In genomic region chr2:47004905-47005495, GRCh38 we compare ENCODE assay signal across 17 cellular contexts.
DNase-seq lines count a peak whose midpoint lies in the region; ATAC-seq and TF ChIP-seq lines count a peak whose summit lies in the region.
"Had no signal": no experiment of that assay in that cellular context is flagged by ENCODE, and none has a peak within 500 bp of the region (broad histone marks: within the 10 kb centered on the region; RNA-seq: fewer than 3 reads in every experiment).

No MANE protein-coding gene starts in this region.

- no CpG with 5 or more reads among the region's 10 CpGs for WGBS in IMR-90 (ENCODE audit: extremely low coverage in 2 of 2, insufficient read length in 1 of 2), 2 experiments

- TF ChIP-seq RAD21 in IMR-90 (IDR thresholded peaks at IDR 0.05; ENCODE audit: low read length): no peak

- no TSS peak for BruUV-seq in IMR-90 (replicated peaks; lab: Mats Ljungman, UMichigan)

- H3K18ac ChIP-seq in IMR-90 (ENCODE audit: low read depth, low read length): no peak overlapping the region

- peak overlapping the region; percentile 44 for H2AK9ac ChIP-seq in IMR-90 (replicated peaks; ENCODE audit: low read depth, low read length, poor library complexity)

- no peak overlapping the region for H4K91ac ChIP-seq in IMR-90 (ENCODE audit: insufficient read depth, low read depth, low read length)

- H3K36me3 ChIP-seq in IMR-90 (ENCODE audit: control insufficient read depth, insufficient read depth, low read length): peaks cover 23% of the 10 kb centered on the region

- dilution Hi-C loops in IMR-90 (cut with HindIII; ENCODE audit: low sequenced_read_pairs, unreplicated experiment): no loop called here

- H2BK5ac ChIP-seq in IMR-90 (ENCODE audit: low read depth, low read length, poor library complexity, severe bottlenecking): no peak overlapping the region

- no peak for ATAC-seq in IMR-90 (ENCODE audit: low read depth)
- ATAC-seq in GM21528 (IDR thresholded peaks at IDR 0.05; ENCODE audit: low FRiP score, unreplicated experiment): no peak
- ATAC-seq in GM19463 (IDR thresholded peaks at IDR 0.05; ENCODE audit: unreplicated experiment): no peak
- ATAC-seq: Right ventricle myocardium inferior had no signal

- peak overlapping the region; percentile 98; the same call in 1 of the 2 replicates for H2AK5ac ChIP-seq in IMR-90 (ENCODE audit: low read depth, low read length)

- no peak for TF ChIP-seq POLR2A in IMR-90 (IDR thresholded peaks at IDR 0.05; ENCODE audit: low read depth, low read length)

- H2AFZ ChIP-seq in IMR-90 (replicated peaks; ENCODE audit: low read length, poor library complexity): no peak overlapping the region

- H4K8ac ChIP-seq in IMR-90 (ENCODE audit: low read depth in 2 of 2, low read length in 2 of 2): no peak overlapping the region

- peaks cover 32% of the 10 kb centered on the region for H3K4me1 ChIP-seq in IMR-90 (ENCODE audit: control insufficient read depth, insufficient read depth, low read length)

- no peak overlapping the region for H4K5ac ChIP-seq in IMR-90 (ENCODE audit: low read depth, low read length)

- no peak overlapping the region for H3K27ac ChIP-seq in IMR-90 (ENCODE audit: insufficient read depth, low read length)
- peak overlapping the region; percentile 92 for H3K27ac ChIP-seq in angular gyrus (ENCODE audit: low read depth, low read length)
- H3K27ac ChIP-seq in layer of hippocampus (ENCODE audit: low read depth, low read length): peak overlapping the region; percentile 96
- H3K27ac ChIP-seq in substantia nigra (ENCODE audit: low read depth, low read length, poor library complexity, severe bottlenecking): peak overlapping the region; percentile 92
- H3K27ac ChIP-seq: upper lobe of left lung had no signal

- in situ Hi-C loops in IMR-90 (cut with MboI; ENCODE audit: low sequenced_read_pairs): no loop called here

- H2BK120ac ChIP-seq in IMR-90 (ENCODE audit: low read depth, low read length): peak overlapping the region; percentile 71; the same call in 1 of the 2 replicates

- peak overlapping the region; percentile 79; the same call in 1 of the 2 replicates for H3K4ac ChIP-seq in IMR-90 (ENCODE audit: low read depth, low read length)

- TF ChIP-seq CTCF in IMR-90 (conservative IDR thresholded peaks at IDR 0.05; ENCODE audit: low read depth, low read length): no peak

- H3K79me1 ChIP-seq in IMR-90 (ENCODE audit: low read depth in 1 of 2, low read length in 2 of 2): peaks cover 12 to 65% of the 10 kb centered on the region in 2 experiments; a peak in 3 of 4 replicates

- intact Hi-C loops in IMR-90 (cut with micrococcal nuclease) (no loop called here), cardiac septum (cut with DNase I) (no loop called here)

- no peak overlapping the region for H2BK20ac ChIP-seq in IMR-90 (ENCODE audit: low read depth, low read length)

- H3K27me3 ChIP-seq in IMR-90 (ENCODE audit: control insufficient read depth, insufficient read depth, low read length) (no peaks in the 10 kb centered on the region), layer of hippocampus (ENCODE audit: control insufficient read depth, insufficient read depth, low read length) (no peaks in the 10 kb centered on the region)
- H3K27me3 ChIP-seq: upper lobe of left lung had no signal

- H3K9ac ChIP-seq in IMR-90 (ENCODE audit: low read depth, low read length): no peak overlapping the region

- DNase-seq in IMR-90 (no peak), substantia nigra (lab: John Stamatoyannopoulos, UW) (peak in 5 of 49 donors; percentile 18 to 42 (median 34)), DMS53 (lab: John Stamatoyannopoulos, UW) (no peak), cardiac septum (ENCODE audit: low spot score) (no peak)
- DNase-seq: activated CD4-positive, alpha-beta T cell treated with anti-CD3 and anti-CD28 coated beads, Interleukin-2, amount 10 ng/mL, durations not matched to agents 24 days and 14 days; activated naive CD8-positive, alpha-beta T cell treated with anti-CD3 and anti-CD28 coated beads, Interleukin-2, amount 10 ng/mL, durations not matched to agents 7 days and 5 days; glutamatergic neuron; NCI-H2029 treated with DMSO at 0.1 percent for 48 hours; NCI-H510A treated with DMSO at 0.1 percent for 48 hours; retina; stimulated activated CD4-positive, alpha-beta T cell treated with anti-CD3 and anti-CD28 coated beads, Interleukin-12 subunit alpha, Interleukin-12 subunit beta, amount 100 ng/mL, for 4 hours; upper lobe of left lung had no signal

- CTCF ChIA-PET in IMR-90 (lab: Yijun Ruan, JAX): interaction anchor here (0.9 kb wide), 1 partner anchor 13 kb away, joined by 3 read pairs; no protein-coding TSS in a partner anchor

- no peak overlapping the region; the same call in 1 of the 2 replicates for H3K14ac ChIP-seq in IMR-90 (replicated peaks; ENCODE audit: low read depth, low read length)

- no peak overlapping the region for H3K4me2 ChIP-seq in IMR-90 (ENCODE audit: low read depth, low read length)

- H3K23ac ChIP-seq in IMR-90 (ENCODE audit: low read depth, low read length): no peak overlapping the region

- H3K9me1 ChIP-seq in IMR-90 (ENCODE audit: insufficient read depth, low read length): peaks cover 42% of the 10 kb centered on the region

- no peak overlapping the region for H3K4me3 ChIP-seq in IMR-90 (ENCODE audit: insufficient read depth, low read depth, low read length)
- H3K4me3 ChIP-seq: upper lobe of left lung had no signal

- H2BK15ac ChIP-seq in IMR-90 (ENCODE audit: low read depth, low read length): no peak overlapping the region; the same call in 2 of the 3 replicates

- no peak overlapping the region for H3K56ac ChIP-seq in IMR-90 (ENCODE audit: extremely low read depth, insufficient read depth, low read length)

- POLR2A ChIA-PET in IMR-90 (lab: Charles Lee; ENCODE audit: unreplicated experiment): interaction anchor here (0.7 kb wide), 1 partner anchor 168 kb away, joined by 19 read pairs; no protein-coding TSS in a partner anchor

- H4K20me1 ChIP-seq in IMR-90 (ENCODE audit: insufficient read depth, low read length): peaks cover 5% of the 10 kb centered on the region; the same call in 1 of the 2 replicates

- no peaks in the 10 kb centered on the region for H3K9me3 ChIP-seq in IMR-90 (ENCODE audit: control insufficient read depth, insufficient read depth, low read length)
- H3K9me3 ChIP-seq: upper lobe of left lung had no signal

TF ChIP-seq in IMR-90, 13 proteins besides CTCF, POLR2A, EP300 and RAD21:
- no peak for TF ChIP-seq MAZ (IDR thresholded peaks at IDR 0.05; ENCODE audit: borderline replicate concordance, low read depth, low read length)
- no peak for TF ChIP-seq MAFK (IDR thresholded peaks at IDR 0.05; ENCODE audit: low read depth, low read length)
- TF ChIP-seq USF2 (IDR thresholded peaks at IDR 0.05; ENCODE audit: low read depth, low read length): no peak
- TF ChIP-seq CEBPB (IDR thresholded peaks at IDR 0.05; ENCODE audit: low read depth, low read length): no peak
- TF ChIP-seq BHLHE40 (IDR thresholded peaks at IDR 0.05; ENCODE audit: low read depth, low read length): no peak
- no peak for TF ChIP-seq FOS (IDR thresholded peaks at IDR 0.05; ENCODE audit: low read depth, low read length)
- TF ChIP-seq CHD1 (IDR thresholded peaks at IDR 0.05; ENCODE audit: low read depth, low read length): no peak
- TF ChIP-seq SMC3 (IDR thresholded peaks at IDR 0.05; ENCODE audit: low read depth, low read length): no peak
